19 cellular contexts compared by ENCODE assay signal in genomic region chr7:27944626-27945025, GRCh38.
A peak's percentile ranks its signal among the peaks of the same experiment; 100 is the strongest.
DNase-seq lines count a peak whose midpoint lies in the region; ATAC-seq and TF ChIP-seq lines count a peak whose summit lies in the region.
"Had no signal": no experiment of that assay in that cellular context is flagged by ENCODE, and none has a peak within 500 bp of the region (broad histone marks: within the 10 kb centered on the region; RNA-seq: fewer than 3 reads in every experiment).

No MANE protein-coding gene starts in this region.

- peak overlapping the region; percentile 50 for H3K4me3 ChIP-seq in GM23248
- no peak overlapping the region for H3K4me3 ChIP-seq in esophagus muscularis mucosa
- peak overlapping the region in 2 of 3 donors; percentile 2 to 45 for H3K4me3 ChIP-seq in skeletal muscle tissue (ENCODE audit: low read length in 3 of 3)
- H3K4me3 ChIP-seq: tibial artery had no signal

- peak; percentile 71 for DNase-seq in GM23248
- peak; percentile 90 for DNase-seq in esophagus muscularis mucosa (ENCODE audit: extremely low spot score)
- no peak for DNase-seq in left ventricle myocardium superior
- no peak for DNase-seq in NCI-H1105 treated with DMSO at 0.1 percent for 48 hours (lab: John Stamatoyannopoulos, UW)
- DNase-seq in T-helper 2 cell, result no peak
- DNase-seq in iPS-NIHi7 (ENCODE audit: extremely low spot score), result no peak
- no peak for DNase-seq in GM19240 (ENCODE audit: insufficient read length, low spot score)
- DNase-seq: activated CD4-positive, alpha-beta memory T cell treated with anti-CD3 and anti-CD28 coated beads, Interleukin-2, amount 10 ng/mL, durations not matched to agents 7 days and 5 days; activated naive CD8-positive, alpha-beta T cell treated with anti-CD3 and anti-CD28 coated beads for 36 hours; CD4-positive, alpha-beta T cell; effector CD4-positive, alpha-beta T cell; kidney glomerular epithelial cell; NCI-H2081 treated with DMSO at 0.1 percent for 48 hours; SHP77; stimulated activated CD4-positive, alpha-beta T cell treated with anti-CD3 and anti-CD28 coated beads, Interleukin-4, amount 100 ng/mL, for 24 hours; stimulated activated naive CD4-positive, alpha-beta T cell had no signal

- no peaks in the 10 kb centered on the region for H3K9me2 ChIP-seq in GM23248 (ENCODE audit: insufficient read depth)

- ATAC-seq in left ventricle myocardium superior, result peak; percentile 73
- ATAC-seq: activated CD4-positive, CD25-positive, alpha-beta regulatory T cell treated with anti-CD3 and anti-CD28 coated beads, Interleukin-2, amount 50 U/mL, for 24 hours had no signal

- peak overlapping the region; percentile 46 for H3K4me2 ChIP-seq in GM23248 (ENCODE audit: unreplicated experiment)

- no peak for TF ChIP-seq CTCF in esophagus muscularis mucosa (IDR thresholded peaks at IDR 0.05)

- H3K9ac ChIP-seq in GM23248 (peak overlapping the region; percentile 24; the same call in 1 of the 2 replicates), skeletal muscle tissue (ENCODE audit: low read depth in 1 of 3, low read length in 3 of 3) (peak overlapping the region in 1 of 3 donors; percentile 69)

- H3K27me3 ChIP-seq in GM23248 (replicated peaks; ENCODE audit: insufficient read depth), result no peaks in the 10 kb centered on the region
- H3K27me3 ChIP-seq in esophagus muscularis mucosa, result no peaks in the 10 kb centered on the region
- H3K27me3 ChIP-seq in skeletal muscle tissue (ENCODE audit: control insufficient read depth in 3 of 3, insufficient read depth in 3 of 3, low read length in 3 of 3), result no peaks in the 10 kb centered on the region
- H3K27me3 ChIP-seq: tibial artery had no signal

- TF ChIP-seq POLR2A in esophagus muscularis mucosa (IDR thresholded peaks at IDR 0.05; ENCODE audit: low read depth), result no peak

- H3K27ac ChIP-seq in GM23248 (peak overlapping the region; percentile 45), esophagus muscularis mucosa (replicated peaks in 1 of 4) (no peak overlapping the region), skeletal muscle tissue (ENCODE audit: low read depth, low read length) (peak overlapping the region; percentile 82)

- in situ Hi-C loops in GM23248 (cut with MboI), result no loop called here

- H4K20me1 ChIP-seq in GM23248 (ENCODE audit: insufficient read depth), result no peaks in the 10 kb centered on the region

- no peaks in the 10 kb centered on the region for H3K9me3 ChIP-seq in GM23248 (ENCODE audit: low read depth)
- H3K9me3 ChIP-seq in esophagus muscularis mucosa, result no peaks in the 10 kb centered on the region
- no peaks in the 10 kb centered on the region for H3K9me3 ChIP-seq in skeletal muscle tissue (ENCODE audit: control insufficient read depth in 3 of 3, low read length in 3 of 3)
- H3K9me3 ChIP-seq: tibial artery had no signal

- H3K36me3 ChIP-seq in GM23248 (ENCODE audit: low read depth), result no peaks in the 10 kb centered on the region
- H3K36me3 ChIP-seq in esophagus muscularis mucosa, result no peaks in the 10 kb centered on the region
- no peaks in the 10 kb centered on the region for H3K36me3 ChIP-seq in skeletal muscle tissue (ENCODE audit: control insufficient read depth in 3 of 3, insufficient read depth in 3 of 3, low read length in 3 of 3)
- H3K36me3 ChIP-seq: tibial artery had no signal

- H3K4me1 ChIP-seq in GM23248 (ENCODE audit: insufficient read depth) (peaks cover 16% of the 10 kb centered on the region), esophagus muscularis mucosa (peaks cover 14 to 39% (median 27%) of the 10 kb centered on the region in 4 donors), skeletal muscle tissue (ENCODE audit: control insufficient read depth in 3 of 3, insufficient read depth in 3 of 3, low read length in 3 of 3) (peaks cover 8 to 51% (median 11%) of the 10 kb centered on the region in 3 donors)
- H3K4me1 ChIP-seq: tibial artery had no signal

- 0 out of 2 replicates have a peak, but pooled peaks cover 7% of the 10 kb centered on the region for H3F3A ChIP-seq in GM23248 (ENCODE audit: insufficient read depth)

- WGBS in GM23248 (ENCODE audit: low coverage in 1 of 2, low lambda C conversion rate in 2 of 2, missing lambda C conversion rate in 2 of 2), 2 experiments, result 15 to 17% methylated on average over 6 of the region's 6 CpGs
- WGBS in esophagus muscularis mucosa, result 67% methylated on average over 6 of the region's 6 CpGs

- H3K79me2 ChIP-seq in GM23248 (ENCODE audit: insufficient read depth), result no peaks in the 10 kb centered on the region; the same call in 1 of the 2 replicates

- no peak for TF ChIP-seq EP300 in esophagus muscularis mucosa (IDR thresholded peaks at IDR 0.05)

- intact Hi-C loops in esophagus muscularis mucosa (cut with DNase I) (no loop called here), left ventricle myocardium superior (cut with micrococcal nuclease) (no loop called here)

- peak overlapping the region; percentile 15; the same call in 1 of the 2 replicates for H2AFZ ChIP-seq in GM23248

Comparison
In these comparisons a context has a peak if more than half of its experiments do, and no peak if none do; other contexts are left out.
1. DNase-seq: peak in GM23248 (single experiment) and esophagus muscularis mucosa (single experiment); none in left ventricle myocardium superior (single experiment), NCI-H1105 treated with DMSO at 0.1 percent for 48 hours (single experiment), T-helper 2 cell (0 of 5), iPS-NIHi7 (single experiment) and GM19240 (single experiment).
2. H3K27ac ChIP-seq: peak in GM23248 (single experiment) and skeletal muscle tissue (single experiment); none in esophagus muscularis mucosa (0 of 4).
3. H3K4me3 ChIP-seq: peak in GM23248 (single experiment) and skeletal muscle tissue (2 of 3); none in esophagus muscularis mucosa (0 of 4).